ENCODE assay signal across 9 cellular contexts in genomic region chr16:16199428-16199827, GRCh38. TPM values are rescaled to one million over a fixed set of nuclear protein-coding genes. Genes with fewer than 3 reads are reported as not detected.
DNase-seq lines count a peak whose midpoint lies in the region; ATAC-seq, FAIRE-seq and TF ChIP-seq lines count a peak whose summit lies in the region.
"Not testable (repeated sequence)": the region's sequence is repeated elsewhere in the genome, so short reads cannot be mapped to it uniquely, and the experiment has no call there.
"Had no signal": no experiment of that assay in that cellular context is flagged by ENCODE, and none has a peak within 500 bp of the region (broad histone marks: within the 10 kb centered on the region; RNA-seq: fewer than 3 reads in every experiment).

No MANE protein-coding gene starts in this region.

- H3K4me3 ChIP-seq in A549; RWPE2 (ENCODE audit: severe bottlenecking); endothelial cell of umbilical vein (replicated peaks in 1 of 3; ENCODE audit: insufficient read depth in 1 of 3, low read depth in 1 of 3, low read length in 3 of 3): not testable (repeated sequence)

- CTCF ChIA-PET in A549 (lab: Yijun Ruan, JAX); endothelial cell of umbilical vein (lab: Charles Lee): not testable (repeated sequence)

- H3K9me1 ChIP-seq in endothelial cell of umbilical vein (replicated peaks; ENCODE audit: control insufficient read depth, extremely low read depth, insufficient read depth, low read length): not testable (repeated sequence)

- POLR2A ChIA-PET in A549 (lab: Yijun Ruan, JAX); endothelial cell of umbilical vein (lab: Charles Lee): not testable (repeated sequence)

- intact Hi-C loops in endothelial cell of umbilical vein (cut with micrococcal nuclease): loop anchor here (10.0 kb wide), 1 partner anchor 325 kb away; no protein-coding TSS in a partner anchor

- not testable (repeated sequence) for BruUV-seq in endothelial cell of umbilical vein (replicated peaks; lab: Mats Ljungman, UMichigan)

- FAIRE-seq in A549 (lab: Jason Lieb, UNC): not testable (repeated sequence)
- FAIRE-seq in endothelial cell of umbilical vein (lab: Jason Lieb, UNC): peak; percentile 12

- H3K27me3 ChIP-seq in RWPE2 (ENCODE audit: insufficient read depth, poor library complexity, severe bottlenecking); endothelial cell of umbilical vein (ENCODE audit: control insufficient read depth in 2 of 2, insufficient read depth in 2 of 2, low read length in 2 of 2): not testable (repeated sequence)

- H3K9ac ChIP-seq in endothelial cell of umbilical vein (replicated peaks; ENCODE audit: extremely low read depth, insufficient read depth, low read length): not testable (repeated sequence)

- H3K9me3 ChIP-seq in A549; RWPE2 (ENCODE audit: severe bottlenecking); endothelial cell of umbilical vein (replicated peaks; ENCODE audit: control insufficient read depth, insufficient read depth, low read length): not testable (repeated sequence)

- not testable (repeated sequence) for H3K36me3 ChIP-seq in RWPE2 (ENCODE audit: low read depth); endothelial cell of umbilical vein (ENCODE audit: control insufficient read depth in 2 of 2, extremely low read depth in 1 of 2, insufficient read depth in 2 of 2, low read length in 2 of 2)

- TF ChIP-seq RAD21 in A549 (conservative IDR thresholded peaks at IDR 0.05 in 1 of 2, IDR thresholded peaks at IDR 0.05 in 1 of 2): not testable (repeated sequence)

- H3K4me1 Mint-ChIP-seq in stimulated activated memory B cell treated with anti-CD40 and anti-IgM and Interleukin-4, amounts not matched to agents 10 μg/mL and 1 μg/mL and 100 μg/mL, for 72 hours: peaks cover 25% of the 10 kb centered on the region

- not testable (repeated sequence) for H3K27ac Mint-ChIP-seq in stimulated activated memory B cell treated with anti-CD40 and anti-IgM and Interleukin-4, amounts not matched to agents 10 μg/mL and 1 μg/mL and 100 μg/mL, for 72 hours

- dilution Hi-C loops in endothelial cell of umbilical vein (cut with MboI; ENCODE audit: extremely low pct_ligation_motif_present, low sequenced_read_pairs): not testable (repeated sequence)

- not testable (repeated sequence) for H3K79me2 ChIP-seq in endothelial cell of umbilical vein (ENCODE audit: control insufficient read depth, insufficient read depth, low read length)

- H4K20me1 ChIP-seq in endothelial cell of umbilical vein (replicated peaks; ENCODE audit: control insufficient read depth, extremely low read depth, insufficient read depth, low read length): not testable (repeated sequence)

- H3K9me3 Mint-ChIP-seq in stimulated activated memory B cell treated with anti-CD40 and anti-IgM and Interleukin-4, amounts not matched to agents 10 μg/mL and 1 μg/mL and 100 μg/mL, for 72 hours: not testable (repeated sequence)

- TF ChIP-seq POLR2A in A549 (IDR thresholded peaks at IDR 0.05; ENCODE audit: low read length); endothelial cell of umbilical vein (IDR thresholded peaks at IDR 0.05; ENCODE audit: low read depth, low read length): not testable (repeated sequence)

- DNase-seq in A549 (ENCODE audit: low read depth in 1 of 2, low spot score in 1 of 2) (peak in 1 of 2 experiments; percentile 23), ELR (ENCODE audit: low read depth) (peak; percentile 77), LHCN-M2 (ENCODE audit: low read depth) (peak; percentile 74), amniotic epithelial cell (ENCODE audit: low read depth) (peak; percentile 26), iris pigment epithelial cell (ENCODE audit: low read depth) (peak; percentile 66)
- DNase-seq in RWPE2 (ENCODE audit: low spot score); endothelial cell of umbilical vein (ENCODE audit: low read depth, low spot score): not testable (repeated sequence)

- not testable (repeated sequence) for TF ChIP-seq CTCF in A549 (IDR thresholded peaks at IDR 0.05); RWPE2 (IDR thresholded peaks at IDR 0.05; ENCODE audit: poor library complexity, severe bottlenecking); endothelial cell of umbilical vein (IDR thresholded peaks at IDR 0.05; ENCODE audit: extremely low read depth in 1 of 2, insufficient read depth in 1 of 2, low read depth in 1 of 2, low read length in 2 of 2)

- H3K36me3 Mint-ChIP-seq in stimulated activated memory B cell treated with anti-CD40 and anti-IgM and Interleukin-4, amounts not matched to agents 10 μg/mL and 1 μg/mL and 100 μg/mL, for 72 hours: not testable (repeated sequence)

- not testable (repeated sequence) for H2AFZ ChIP-seq in endothelial cell of umbilical vein (ENCODE audit: low read depth, low read length)

- ATAC-seq in A549: 0 out of 6 replicates have a peak, but pooled peaks have one; percentile 17 to 25
- peak; percentile 86 for ATAC-seq in RWPE2 (ENCODE audit: low read depth)
- peak; percentile 39 for ATAC-seq in stimulated activated memory B cell treated with anti-CD40 and anti-IgM and Interleukin-4, amounts not matched to agents 10 μg/mL and 1 μg/mL and 100 μg/mL, for 72 hours

- not testable (repeated sequence) for H3K4me1 ChIP-seq in A549; RWPE2 (ENCODE audit: insufficient read depth, poor library complexity, severe bottlenecking); endothelial cell of umbilical vein (ENCODE audit: control insufficient read depth, extremely low read depth, insufficient read depth, low read length)

- H3K4me3 Mint-ChIP-seq in stimulated activated memory B cell treated with anti-CD40 and anti-IgM and Interleukin-4, amounts not matched to agents 10 μg/mL and 1 μg/mL and 100 μg/mL, for 72 hours: not testable (repeated sequence)

- TF ChIP-seq EP300 in A549 (IDR thresholded peaks at IDR 0.05): not testable (repeated sequence)

- not testable (repeated sequence) for H3K4me2 ChIP-seq in A549; endothelial cell of umbilical vein (ENCODE audit: insufficient read depth, low read length)

- H3K27ac ChIP-seq in A549: 0 out of 6 replicates have a peak overlapping the region, but pooled peaks of 1 of the 2 experiments have one; percentile 15
- not testable (repeated sequence) for H3K27ac ChIP-seq in RWPE2 (ENCODE audit: poor library complexity, severe bottlenecking); endothelial cell of umbilical vein (ENCODE audit: insufficient read depth, low read depth, low read length)

- H3K27me3 Mint-ChIP-seq in stimulated activated memory B cell treated with anti-CD40 and anti-IgM and Interleukin-4, amounts not matched to agents 10 μg/mL and 1 μg/mL and 100 μg/mL, for 72 hours: not testable (repeated sequence)

- 25% methylated on average over 4 of the region's 4 CpGs for WGBS in A549 (ENCODE audit: missing lambda C conversion rate)

RNA-seq across cellular contexts. Expression of gene ABCC6, which starts 23.9 kb away (rescaled TPM):
- polyA plus RNA-seq in A549 (2011; rRNA removed): 5.0 and 6.1 TPM in 2 replicates
- 1.5 and 1.9 TPM in 2 replicates for polyA plus RNA-seq in A549 (2012; cell fraction: cytosol; rRNA removed)
- polyA plus RNA-seq in A549 (2012; cell fraction: nucleus; rRNA removed): 3.0 TPM in 2 replicates
- 2.9 to 4.0 TPM (median 3.6 TPM) in 3 replicates for polyA plus RNA-seq in A549 (2017; fragmentation: RNase III; extraction: RNeasy Plus Mini Kit Qiagen cat#74134 plus additional on column Dnase treatment)
- 5.5 and 8.1 TPM in 2 replicates for polyA minus RNA-seq in A549 (2011; rRNA and poly(A)+ RNA removed)
- total RNA-seq in LHCN-M2 (2014; rRNA removed): 0.52 TPM in 1 of 2 replicates, not detected in the other
- 0.50 TPM for polyA plus RNA-seq in LHCN-M2 (2012)
- 0.84 and 0.95 TPM in 2 replicates for total RNA-seq in endothelial cell of umbilical vein
- 0.05 and 0.07 TPM in 2 replicates for polyA plus RNA-seq in endothelial cell of umbilical vein
- 0.30 and 0.35 TPM in 2 replicates for polyA plus RNA-seq in endothelial cell of umbilical vein (2011; cell fraction: cytosol; rRNA removed)
- polyA plus RNA-seq in endothelial cell of umbilical vein (2011; cell fraction: nucleus; rRNA removed): 0.13 and 0.59 TPM in 2 replicates
- 0.25 and 0.28 TPM in 2 replicates for polyA plus RNA-seq in endothelial cell of umbilical vein (2012)
- polyA minus RNA-seq in endothelial cell of umbilical vein: 0.13 and 0.58 TPM in 2 replicates
- 0.31 TPM for polyA minus RNA-seq in endothelial cell of umbilical vein (2011; cell fraction: cytosol; rRNA and poly(A)+ RNA removed)
- 0.10 and 0.24 TPM in 2 replicates for polyA minus RNA-seq in endothelial cell of umbilical vein (2011; cell fraction: nucleus; rRNA and poly(A)+ RNA removed)
- total RNA-seq: natural killer cell treated with Interleukin-12 subunit alpha and Interleukin-12 subunit beta and Interleukin-15 and Interleukin-18, amount 100 ng/mL, for 72 hours had no signal

RNA-seq across cellular contexts. Expression of gene NOMO3, which starts 32.9 kb away (rescaled TPM):
- polyA plus RNA-seq in A549 (2011; rRNA removed) (80.8 and 89.1 TPM in 2 replicates), A549 (2017; fragmentation: RNase III; extraction: RNeasy Plus Mini Kit Qiagen cat#74134 plus additional on column Dnase treatment) (27.6 to 31.1 TPM (median 28.1 TPM) in 3 replicates), endothelial cell of umbilical vein (28.2 and 36.0 TPM in 2 replicates)
- 12.4 and 15.1 TPM in 2 replicates for polyA plus RNA-seq in A549 (2012; cell fraction: cytosol; rRNA removed)
- polyA plus RNA-seq in A549 (2012; cell fraction: nucleus; rRNA removed): 33.3 and 56.4 TPM in 2 replicates
- 81.8 and 183 TPM in 2 replicates for polyA minus RNA-seq in A549 (2011; rRNA and poly(A)+ RNA removed)
- total RNA-seq in LHCN-M2 (2014; rRNA removed) (26.0 and 39.3 TPM in 2 replicates), endothelial cell of umbilical vein (46.2 and 68.7 TPM in 2 replicates)
- polyA plus RNA-seq in LHCN-M2 (2012): 28.0 TPM
- 26.8 and 83.4 TPM in 2 replicates for polyA plus RNA-seq in endothelial cell of umbilical vein (2011; cell fraction: cytosol; rRNA removed)
- polyA plus RNA-seq in endothelial cell of umbilical vein (2011; cell fraction: nucleus; rRNA removed): 160 and 191 TPM in 2 replicates
- 28.7 and 46.1 TPM in 2 replicates for polyA plus RNA-seq in endothelial cell of umbilical vein (2012)
- 215 and 300 TPM in 2 replicates for polyA minus RNA-seq in endothelial cell of umbilical vein
- polyA minus RNA-seq in endothelial cell of umbilical vein (2011; cell fraction: cytosol; rRNA and poly(A)+ RNA removed): 18.9 TPM
- polyA minus RNA-seq in endothelial cell of umbilical vein (2011; cell fraction: nucleus; rRNA and poly(A)+ RNA removed): 79.2 and 117 TPM in 2 replicates

Comparison
In these comparisons a context has a peak if more than half of its experiments do, and no peak if none do; other contexts are left out.
1. ATAC-seq: peak in every context shown above with its lines; median percentile 86 in RWPE2; 39 in stimulated activated memory B cell treated with anti-CD40 and anti-IgM and Interleukin-4, amounts not matched to agents 10 μg/mL and 1 μg/mL and 100 μg/mL, for 72 hours; 21 in A549.